In genomic region chr19:19062454-19063182, GRCh38 we compare ENCODE assay signal across 8 cellular contexts. TPM values are rescaled to one million over a fixed set of nuclear protein-coding genes. Genes with fewer than 3 reads are reported as not detected.
A peak's percentile ranks its signal among the peaks of the same experiment; 100 is the strongest.
DNase-seq lines count a peak whose midpoint lies in the region; ATAC-seq and TF ChIP-seq lines count a peak whose summit lies in the region.

No MANE protein-coding gene starts in this region.

- H3K27ac ChIP-seq in SJSA1 (no peak overlapping the region), osteoblast (ENCODE audit: low read depth, low read length) (peak overlapping the region; percentile 47)

- no peaks in the 10 kb centered on the region for H4K20me1 ChIP-seq in osteoblast (ENCODE audit: insufficient read depth, low read length)

- H3K27ac Mint-ChIP-seq in activated naive CD4-positive, alpha-beta T cell treated with anti-CD3 and anti-CD28 coated beads, Interleukin-2, amount 50 U/mL, for 72 hours = peak overlapping the region in 1 of 2 donors; percentile 87

- H3K27me3 ChIP-seq in SJSA1 (replicated peaks) = no peaks in the 10 kb centered on the region
- no peaks in the 10 kb centered on the region for H3K27me3 ChIP-seq in osteoblast (ENCODE audit: insufficient read depth, low read length)

- peaks cover 9% of the 10 kb centered on the region for H3K36me3 ChIP-seq in SJSA1
- peaks cover 15% of the 10 kb centered on the region for H3K36me3 ChIP-seq in osteoblast (ENCODE audit: insufficient read depth, low read length)

- H3K4me3 ChIP-seq in SJSA1 = peak overlapping the region; percentile 59
- H3K4me3 ChIP-seq in epithelial cell of esophagus (ENCODE audit: low read length) = no peak overlapping the region
- H3K4me3 ChIP-seq in osteoblast (ENCODE audit: insufficient read depth, low read length) = peak overlapping the region; percentile 77

- no peaks in the 10 kb centered on the region for H3K79me2 ChIP-seq in osteoblast (ENCODE audit: insufficient read depth, low read length)

- H3K4me2 ChIP-seq in osteoblast (ENCODE audit: insufficient read depth, low read length) = peak overlapping the region; percentile 99

- peak; percentile 8 for DNase-seq in activated naive CD4-positive, alpha-beta T cell treated with Interleukin-2 at 50 U/mL for 16 hours
- DNase-seq in activated naive CD4-positive, alpha-beta T cell treated with anti-CD3 and anti-CD28 coated beads, Interleukin-2, amount 50 U/mL, for 72 hours (ENCODE audit: low spot score in 2 of 2) = no peak
- DNase-seq in SJSA1 (ENCODE audit: low read depth in 1 of 2, low spot score in 2 of 2) (peak in 1 of 2 experiments; percentile 12), epithelial cell of esophagus (ENCODE audit: low read depth) (peak; percentile 54), osteoblast (ENCODE audit: insufficient read length, low spot score, missing footprints) (peak; percentile 95)
- no peak for DNase-seq in central memory CD4-positive, alpha-beta T cell

- no peaks in the 10 kb centered on the region for H3K36me3 Mint-ChIP-seq in activated naive CD4-positive, alpha-beta T cell treated with anti-CD3 and anti-CD28 coated beads, Interleukin-2, amount 50 U/mL, for 72 hours

- no peak for ATAC-seq in activated naive CD4-positive, alpha-beta T cell treated with anti-CD3 and anti-CD28 coated beads, Interleukin-2, amount 50 U/mL, for 72 hours
- ATAC-seq in GM18520 (IDR thresholded peaks at IDR 0.05; ENCODE audit: unreplicated experiment) = no peak
- no peak for ATAC-seq in GM18870 (IDR thresholded peaks at IDR 0.05; ENCODE audit: unreplicated experiment)

- TF ChIP-seq CTCF in epithelial cell of esophagus (IDR thresholded peaks at IDR 0.05; ENCODE audit: insufficient read depth, low read depth, low read length, missing control alignments) (no peak), osteoblast (IDR thresholded peaks at IDR 0.05; ENCODE audit: extremely low read depth, low read depth, low read length) (no peak)

- H3K9me3 ChIP-seq in SJSA1 (replicated peaks) (no peaks in the 10 kb centered on the region), osteoblast (ENCODE audit: low read depth, low read length) (no peaks in the 10 kb centered on the region)

- H2AFZ ChIP-seq in osteoblast (ENCODE audit: low read length) = peak overlapping the region; percentile 80

- H3K9me3 Mint-ChIP-seq in activated naive CD4-positive, alpha-beta T cell treated with anti-CD3 and anti-CD28 coated beads, Interleukin-2, amount 50 U/mL, for 72 hours = no peaks in the 10 kb centered on the region

- H3K4me1 ChIP-seq in SJSA1 (replicated peaks) (peaks cover 16% of the 10 kb centered on the region), osteoblast (ENCODE audit: insufficient read depth, low read length) (peaks cover 28% of the 10 kb centered on the region)

RNA-seq across cellular contexts. Expression of gene SLC25A42, which starts 1.2 kb away (rescaled TPM):
- 10 to 100 TPM; 15.1 to 19.2 TPM for total RNA-seq in activated naive CD4-positive, alpha-beta T cell treated with anti-CD3 and anti-CD28 coated beads, Interleukin-2, amount 50 U/mL, for 72 hours
- 3.4 and 6.7 TPM in 2 replicates for total RNA-seq in SJSA1 (2014; rRNA removed; shearing (Covaris generic))
- 5.4 and 5.6 TPM in 2 replicates for total RNA-seq in osteoblast

RNA-seq across cellular contexts. Expression of gene ARMC6, which starts 29.2 kb away (rescaled TPM):
- 10 to 100 TPM; 22.4 to 34.8 TPM for total RNA-seq in activated naive CD4-positive, alpha-beta T cell treated with anti-CD3 and anti-CD28 coated beads, Interleukin-2, amount 50 U/mL, for 72 hours
- 54.9 and 59.9 TPM in 2 replicates for total RNA-seq in SJSA1 (2014; rRNA removed; shearing (Covaris generic))
- total RNA-seq in osteoblast = 30.9 and 38.4 TPM in 2 replicates

RNA-seq across cellular contexts. Expression of gene SUGP2, which starts 29.3 kb away (rescaled TPM):
- 100 to 1,000 TPM; 119 to 248 TPM for total RNA-seq in activated naive CD4-positive, alpha-beta T cell treated with anti-CD3 and anti-CD28 coated beads, Interleukin-2, amount 50 U/mL, for 72 hours
- 31.8 and 46.4 TPM in 2 replicates for total RNA-seq in SJSA1 (2014; rRNA removed; shearing (Covaris generic))
- total RNA-seq in osteoblast = 32.7 and 33.7 TPM in 2 replicates

Comparison
In these comparisons a context has a peak if more than half of its experiments do, and no peak if none do; other contexts are left out.
1. DNase-seq: peak in activated naive CD4-positive, alpha-beta T cell treated with Interleukin-2 at 50 U/mL for 16 hours (single experiment), epithelial cell of esophagus (single experiment) and osteoblast (single experiment); none in activated naive CD4-positive, alpha-beta T cell treated with anti-CD3 and anti-CD28 coated beads, Interleukin-2, amount 50 U/mL, for 72 hours (0 of 2) and central memory CD4-positive, alpha-beta T cell (single experiment).